ENCODE assay signal across 12 cellular contexts in genomic region chr4:182555997-182556418, GRCh38.
A peak's percentile ranks its signal among the peaks of the same experiment; 100 is the strongest.
DNase-seq lines count a peak whose midpoint lies in the region; ATAC-seq, FAIRE-seq and TF ChIP-seq lines count a peak whose summit lies in the region.
"Had no signal": no experiment of that assay in that cellular context is flagged by ENCODE, and none has a peak within 500 bp of the region (broad histone marks: within the 10 kb centered on the region; RNA-seq: fewer than 3 reads in every experiment).

No MANE protein-coding gene starts in this region.

- H3K4me3 Mint-ChIP-seq in astrocyte (ENCODE audit: unreplicated experiment), result no peak overlapping the region
- H3K4me3 Mint-ChIP-seq: stimulated activated naive CD8-positive, alpha-beta T cell treated with anti-CD3 and anti-CD28 coated beads, Interleukin-15, Interleukin-2, amounts not matched to agents 100 ng/mL and 50 ng/mL, for 24 hours; T-helper 17 cell had no signal

- DNase-seq in AG09319 (ENCODE audit: extremely low read depth, low read depth) (peak; percentile 54), astrocyte (ENCODE audit: low read depth) (peak; percentile 90), mucosa of descending colon (no peak), PC-9 (no peak), gastrocnemius medialis (no peak)
- DNase-seq: activated naive CD4-positive, alpha-beta T cell treated with Interleukin-2 at 50 U/mL for 16 hours; heart left ventricle; T-helper 17 cell had no signal

- TF ChIP-seq CTCF in AG09319 (IDR thresholded peaks at IDR 0.05; ENCODE audit: low read depth, low read length) (no peak), astrocyte (IDR thresholded peaks at IDR 0.05; ENCODE audit: insufficient read depth, low read depth, low read length) (no peak), mucosa of descending colon (IDR thresholded peaks at IDR 0.05) (no peak), PC-9 (conservative IDR thresholded peaks at IDR 0.05) (no peak), gastrocnemius medialis (IDR thresholded peaks at IDR 0.05 in 4 of 5, conservative IDR thresholded peaks at IDR 0.05 in 1 of 5) (no peak)

- H3K27me3 ChIP-seq in HUES6 (ENCODE audit: control insufficient read depth, insufficient read depth, low read length) (no peaks in the 10 kb centered on the region), astrocyte (ENCODE audit: insufficient read depth, low read length) (no peaks in the 10 kb centered on the region), iPS-20b (ENCODE audit: insufficient read depth, low read length) (no peaks in the 10 kb centered on the region), PC-9 (ENCODE audit: insufficient read depth, low read depth) (no peaks in the 10 kb centered on the region), gastrocnemius medialis (no peaks in the 10 kb centered on the region)
- H3K27me3 ChIP-seq: heart left ventricle had no signal

- POLR2A ChIA-PET in PC-9 (lab: Charles Lee; ENCODE audit: unreplicated experiment), result no interaction called here

- ATAC-seq in mucosa of descending colon, result no peak
- ATAC-seq in HG03442 (IDR thresholded peaks at IDR 0.05; ENCODE audit: unreplicated experiment), result no peak
- no peak for ATAC-seq in gastrocnemius medialis
- ATAC-seq: T-helper 17 cell had no signal

- H3K9ac ChIP-seq in HUES6 (ENCODE audit: low read length) (peak overlapping the region; percentile 47), astrocyte (ENCODE audit: low read length) (peak overlapping the region; percentile 36), iPS-20b (ENCODE audit: low read depth, low read length) (peak overlapping the region; percentile 14; the same call in 1 of the 2 replicates)

- H3K27ac ChIP-seq in HUES6 (ENCODE audit: low read depth, low read length) (peak overlapping the region; percentile 38), astrocyte (ENCODE audit: low read depth, low read length) (peak overlapping the region; percentile 54), iPS-20b (ENCODE audit: low read length) (no peak overlapping the region), PC-9 (no peak overlapping the region), gastrocnemius medialis (no peak overlapping the region)
- H3K27ac ChIP-seq: heart left ventricle had no signal

- H3F3A ChIP-seq in PC-9 (ENCODE audit: insufficient read depth, low read depth), result no peaks in the 10 kb centered on the region

- peak overlapping the region; percentile 6 for H2AFZ ChIP-seq in astrocyte (ENCODE audit: low read depth, low read length)
- no peak overlapping the region for H2AFZ ChIP-seq in PC-9

- in situ Hi-C loops in gastrocnemius medialis (cut with MboI; ENCODE audit: low sequenced_read_pairs in 4 of 4), result loop anchor here in 1 of 4 donors (25.0 kb wide), 1 partner anchor 94 kb away; no protein-coding TSS in a partner anchor

- peaks cover 3% of the 10 kb centered on the region for H3K36me3 Mint-ChIP-seq in astrocyte (ENCODE audit: low read depth, unreplicated experiment)

- H3K36me3 ChIP-seq in HUES6 (ENCODE audit: control insufficient read depth, insufficient read depth, low read length), result no peaks in the 10 kb centered on the region
- H3K36me3 ChIP-seq in astrocyte (ENCODE audit: insufficient read depth, low read length), result no peaks in the 10 kb centered on the region
- no peaks in the 10 kb centered on the region for H3K36me3 ChIP-seq in iPS-20b (ENCODE audit: insufficient read depth, low read depth, low read length)
- H3K36me3 ChIP-seq in mucosa of descending colon (ENCODE audit: low read depth), result no peaks in the 10 kb centered on the region
- H3K36me3 ChIP-seq in PC-9 (ENCODE audit: low read depth), result no peaks in the 10 kb centered on the region
- H3K36me3 ChIP-seq in gastrocnemius medialis, result no peaks in the 10 kb centered on the region
- H3K36me3 ChIP-seq: heart left ventricle had no signal

- H3K4me1 Mint-ChIP-seq in astrocyte (ENCODE audit: low read depth, unreplicated experiment), result peaks cover 42% of the 10 kb centered on the region

- H3K9me3 ChIP-seq in HUES6 (ENCODE audit: control insufficient read depth, insufficient read depth, low read depth, low read length) (no peaks in the 10 kb centered on the region), astrocyte (ENCODE audit: insufficient read depth, low read depth, low read length) (no peaks in the 10 kb centered on the region), iPS-20b (ENCODE audit: insufficient read depth, low read depth, low read length) (no peaks in the 10 kb centered on the region), mucosa of descending colon (no peaks in the 10 kb centered on the region), PC-9 (ENCODE audit: insufficient read depth, low read depth) (no peaks in the 10 kb centered on the region), gastrocnemius medialis (no peaks in the 10 kb centered on the region)
- H3K9me3 ChIP-seq: heart left ventricle had no signal

- H3K4me3 ChIP-seq in HUES6 (ENCODE audit: low read depth, low read length) (0 out of 2 replicates have a peak overlapping the region, but pooled peaks have one; percentile 4), astrocyte (ENCODE audit: insufficient read depth, low read depth, low read length) (no peak overlapping the region), iPS-20b (ENCODE audit: low read length) (peak overlapping the region; percentile 22; the same call in 1 of the 2 replicates), mucosa of descending colon (no peak overlapping the region), PC-9 (no peak overlapping the region), gastrocnemius medialis (no peak overlapping the region)
- H3K4me3 ChIP-seq: heart left ventricle had no signal

- H3K27me3 Mint-ChIP-seq in astrocyte (ENCODE audit: low read depth, unreplicated experiment), result no peaks in the 10 kb centered on the region

- H4K20me1 ChIP-seq in astrocyte (ENCODE audit: insufficient read depth, low read length) (no peaks in the 10 kb centered on the region), PC-9 (ENCODE audit: insufficient read depth) (no peaks in the 10 kb centered on the region)

- CTCF ChIA-PET in PC-9 (lab: Charles Lee), result no interaction called here

- peaks cover 69% of the 10 kb centered on the region for H3K4me1 ChIP-seq in HUES6 (ENCODE audit: control insufficient read depth, insufficient read depth, low read length)
- H3K4me1 ChIP-seq in astrocyte (ENCODE audit: insufficient read depth, low read length), result peaks cover 22% of the 10 kb centered on the region
- H3K4me1 ChIP-seq in iPS-20b (ENCODE audit: insufficient read depth, low read length), result peaks cover 61% of the 10 kb centered on the region
- no peaks in the 10 kb centered on the region for H3K4me1 ChIP-seq in mucosa of descending colon (ENCODE audit: low read depth)
- no peaks in the 10 kb centered on the region for H3K4me1 ChIP-seq in PC-9 (replicated peaks; ENCODE audit: insufficient read depth)
- H3K4me1 ChIP-seq in gastrocnemius medialis, result peaks cover 0 to 12% of the 10 kb centered on the region in 2 donors
- H3K4me1 ChIP-seq: heart left ventricle had no signal

- no TSS peak for BruUV-seq in PC-9 (replicated peaks; lab: Mats Ljungman, UMichigan)

- intact Hi-C loops in mucosa of descending colon (cut with DNase I, micrococcal nuclease), result no loop called here
- intact Hi-C loops in PC-9 (cut with micrococcal nuclease; ENCODE audit: unreplicated experiment), result no loop called here
- intact Hi-C loops in gastrocnemius medialis (cut with DNase I; ENCODE audit: low total_unique reads), result no loop called here

- H3K79me2 ChIP-seq in astrocyte (ENCODE audit: insufficient read depth, low read length) (peaks cover 16% of the 10 kb centered on the region), PC-9 (ENCODE audit: low read depth) (no peaks in the 10 kb centered on the region)

- H3K4me2 ChIP-seq in astrocyte (ENCODE audit: low read length) (peak overlapping the region; percentile 59), PC-9 (no peak overlapping the region)

- FAIRE-seq in astrocyte (lab: Jason Lieb, UNC), result peak; percentile 72

- no peak for TF ChIP-seq POLR2A in gastrocnemius medialis (IDR thresholded peaks at IDR 0.05)

- H3K9me2 ChIP-seq in PC-9 (ENCODE audit: insufficient read depth), result no peaks in the 10 kb centered on the region

- peak overlapping the region; percentile 64 for H3K27ac Mint-ChIP-seq in astrocyte (ENCODE audit: unreplicated experiment)
- H3K27ac Mint-ChIP-seq: stimulated activated naive CD8-positive, alpha-beta T cell treated with anti-CD3 and anti-CD28 coated beads, Interleukin-15, Interleukin-2, amounts not matched to agents 100 ng/mL and 50 ng/mL, for 24 hours; T-helper 17 cell had no signal

- H3K9me3 Mint-ChIP-seq in astrocyte (ENCODE audit: unreplicated experiment), result no peaks in the 10 kb centered on the region
- H3K9me3 Mint-ChIP-seq: stimulated activated naive CD8-positive, alpha-beta T cell treated with anti-CD3 and anti-CD28 coated beads, Interleukin-15, Interleukin-2, amounts not matched to agents 100 ng/mL and 50 ng/mL, for 24 hours had no signal

Comparison
In these comparisons a context has a peak if more than half of its experiments do, and no peak if none do; other contexts are left out.
1. DNase-seq: peak in AG09319 (single experiment) and astrocyte (single experiment); none in mucosa of descending colon (0 of 3), PC-9 (0 of 2) and gastrocnemius medialis (0 of 2).
2. H3K27ac ChIP-seq: peak in HUES6 (single experiment) and astrocyte (single experiment); none in iPS-20b (single experiment), PC-9 (single experiment) and gastrocnemius medialis (0 of 4).
3. H3K4me3 ChIP-seq: peak in HUES6 (single experiment) and iPS-20b (single experiment); none in astrocyte (single experiment), mucosa of descending colon (single experiment), PC-9 (single experiment) and gastrocnemius medialis (0 of 4).
4. Peak in every context shown above with its lines, with median percentiles within 50 percentile points of each other: H3K9ac ChIP-seq.